Comparison of ENCODE assay signal across 8 cellular contexts in genomic region chr2:223779877-223780276, GRCh38. TPM values are rescaled to one million over a fixed set of nuclear protein-coding genes. Genes with fewer than 3 reads are reported as not detected.
DNase-seq lines count a peak whose midpoint lies in the region; ATAC-seq and TF ChIP-seq lines count a peak whose summit lies in the region.

No MANE protein-coding gene starts in this region.

- H3K4me3 ChIP-seq in CD4-positive, CD25-positive, alpha-beta regulatory T cell (ENCODE audit: low read depth, low read length), result no peak overlapping the region

- no peak overlapping the region for H3K27ac Mint-ChIP-seq in CD4-positive, CD25-positive, alpha-beta regulatory T cell
- H3K27ac Mint-ChIP-seq in central memory CD8-positive, alpha-beta T cell (ENCODE audit: low read depth), result no peak overlapping the region
- no peak overlapping the region for H3K27ac Mint-ChIP-seq in progenitor cell of endocrine pancreas

- H3K9me3 Mint-ChIP-seq in CD4-positive, CD25-positive, alpha-beta regulatory T cell, result no peaks in the 10 kb centered on the region
- no peaks in the 10 kb centered on the region for H3K9me3 Mint-ChIP-seq in central memory CD8-positive, alpha-beta T cell
- no peaks in the 10 kb centered on the region for H3K9me3 Mint-ChIP-seq in progenitor cell of endocrine pancreas (ENCODE audit: low read depth)

- H3K4me3 Mint-ChIP-seq in CD4-positive, CD25-positive, alpha-beta regulatory T cell, result no peak overlapping the region
- no peak overlapping the region for H3K4me3 Mint-ChIP-seq in central memory CD8-positive, alpha-beta T cell
- H3K4me3 Mint-ChIP-seq in progenitor cell of endocrine pancreas (ENCODE audit: low read depth), result no peak overlapping the region

- H3K9me3 ChIP-seq in CD4-positive, CD25-positive, alpha-beta regulatory T cell (ENCODE audit: control insufficient read depth in 2 of 2, low read length in 2 of 2), result no peaks in the 10 kb centered on the region

- H3K27ac ChIP-seq in CD4-positive, CD25-positive, alpha-beta regulatory T cell (ENCODE audit: insufficient read depth, low read length, poor library complexity, severe bottlenecking), result no peak overlapping the region

- peak in 1 of 2 donors; percentile 56 for ATAC-seq in CD4-positive, CD25-positive, alpha-beta regulatory T cell (ENCODE audit: low read depth in 2 of 2)
- ATAC-seq in HG03571 (IDR thresholded peaks at IDR 0.05; ENCODE audit: unreplicated experiment), result peak; percentile 67
- peak; percentile 62 for ATAC-seq in central memory CD8-positive, alpha-beta T cell (replicated peaks; ENCODE audit: extremely low read depth, poor library complexity, severe bottlenecking)
- ATAC-seq in GM18519 (IDR thresholded peaks at IDR 0.05; ENCODE audit: low FRiP score, unreplicated experiment), result no peak

- peak; percentile 45 for TF ChIP-seq CTCF in progenitor cell of endocrine pancreas (IDR thresholded peaks at IDR 0.05; ENCODE audit: unreplicated experiment)

- peaks cover 14% of the 10 kb centered on the region for H3K36me3 Mint-ChIP-seq in CD4-positive, CD25-positive, alpha-beta regulatory T cell
- H3K36me3 Mint-ChIP-seq in central memory CD8-positive, alpha-beta T cell (ENCODE audit: insufficient read depth), result peaks cover 1% of the 10 kb centered on the region
- peaks cover 11% of the 10 kb centered on the region for H3K36me3 Mint-ChIP-seq in progenitor cell of endocrine pancreas (ENCODE audit: insufficient read depth)

- peak in 2 of 3 donors; percentile 35 to 68 for DNase-seq in CD4-positive, CD25-positive, alpha-beta regulatory T cell
- DNase-seq in GM19240 (ENCODE audit: insufficient read length, low spot score), result peak; percentile 38
- peak; percentile 16 for DNase-seq in SW480 (ENCODE audit: low spot score)
- DNase-seq in central memory CD8-positive, alpha-beta T cell (ENCODE audit: low spot score in 2 of 2), result peak in 1 of 2 donors; percentile 21
- DNase-seq in progenitor cell of endocrine pancreas (ENCODE audit: low spot score, unreplicated experiment), result no peak
- DNase-seq in NCI-H510A (lab: John Stamatoyannopoulos, UW), result no peak

- peaks cover 3% of the 10 kb centered on the region for H3K36me3 ChIP-seq in CD4-positive, CD25-positive, alpha-beta regulatory T cell (ENCODE audit: control insufficient read depth, insufficient read depth, low read length)

- H3K27me3 Mint-ChIP-seq in CD4-positive, CD25-positive, alpha-beta regulatory T cell, result no peaks in the 10 kb centered on the region
- H3K27me3 Mint-ChIP-seq in central memory CD8-positive, alpha-beta T cell, result no peaks in the 10 kb centered on the region
- H3K27me3 Mint-ChIP-seq in progenitor cell of endocrine pancreas, result no peaks in the 10 kb centered on the region

- no peaks in the 10 kb centered on the region for H3K27me3 ChIP-seq in CD4-positive, CD25-positive, alpha-beta regulatory T cell (ENCODE audit: control insufficient read depth, insufficient read depth, low read length)

- no peaks in the 10 kb centered on the region for H3K4me1 ChIP-seq in CD4-positive, CD25-positive, alpha-beta regulatory T cell (ENCODE audit: control insufficient read depth, insufficient read depth, low read length, poor library complexity, severe bottlenecking)

- no peaks in the 10 kb centered on the region for H3K4me1 Mint-ChIP-seq in CD4-positive, CD25-positive, alpha-beta regulatory T cell
- H3K4me1 Mint-ChIP-seq in central memory CD8-positive, alpha-beta T cell, result no peaks in the 10 kb centered on the region
- H3K4me1 Mint-ChIP-seq in progenitor cell of endocrine pancreas (ENCODE audit: low read depth), result peaks cover 2% of the 10 kb centered on the region

RNA-seq across cellular contexts. Expression of gene AP1S3, which starts 57.5 kb away (rescaled TPM):
- 3.7 TPM for total RNA-seq in CD4-positive, CD25-positive, alpha-beta regulatory T cell
- 1 to 10 TPM in 2 of 4 donors, under 1 TPM in 2; 0.88 to 2.2 (median 1.5) TPM for polyA plus RNA-seq in CD4-positive, CD25-positive, alpha-beta regulatory T cell
- total RNA-seq in progenitor cell of endocrine pancreas, result 11.5 and 12.7 TPM in 2 replicates

Comparison
In these comparisons a context has a peak if more than half of its experiments do, and no peak if none do; other contexts are left out.
1. DNase-seq: peak in CD4-positive, CD25-positive, alpha-beta regulatory T cell (2 of 3), GM19240 (single experiment) and SW480 (single experiment); none in progenitor cell of endocrine pancreas (single experiment) and NCI-H510A (single experiment).